30 cellular contexts compared by ENCODE assay signal in genomic region chr10:103454026-103454425, GRCh38. TPM values are rescaled to one million over a fixed set of nuclear protein-coding genes. Genes with fewer than 3 reads are reported as not detected.
DNase-seq lines count a peak whose midpoint lies in the region; ATAC-seq lines count a peak whose summit lies in the region.
"Had no signal": no experiment of that assay in that cellular context is flagged by ENCODE, and none has a peak within 500 bp of the region (broad histone marks: within the 10 kb centered on the region; RNA-seq: fewer than 3 reads in every experiment).

No MANE protein-coding gene starts in this region.

- H3K4me3 Mint-ChIP-seq in activated naive CD4-positive, alpha-beta T cell treated with anti-CD3 and anti-CD28 coated beads, Interleukin-2, amount 10 ng/mL, durations not matched to agents 7 days and 5 days: peak overlapping the region; percentile 99
- no peak overlapping the region for H3K4me3 Mint-ChIP-seq in activated naive CD4-positive, alpha-beta T cell treated with anti-CD3 and anti-CD28 coated beads for 36 hours
- H3K4me3 Mint-ChIP-seq in activated T-helper 17 cell treated with anti-CD3 and anti-CD28 coated beads, Interleukin-2, amount 50 U/mL, for 72 hours: peak overlapping the region; percentile 97
- H3K4me3 Mint-ChIP-seq in stimulated activated effector memory CD8-positive, alpha-beta T cell treated with anti-CD3 and anti-CD28 coated beads, Interleukin-12 subunit alpha, Interleukin-12 subunit beta, amount 100 ng/mL, for 72 hours: peak overlapping the region; percentile 93
- H3K4me3 Mint-ChIP-seq: activated T-cell treated with anti-CD3 and anti-CD28 coated beads, Interleukin-2, amount 50 U/mL, for 24 hours; dendritic cell treated with granulocyte-macrophage colony-stimulating factor and Interleukin-4, amounts not matched to agents 40 ng/mL and 50 ng/mL, for 4 days had no signal

- H3K27me3 Mint-ChIP-seq in activated naive CD4-positive, alpha-beta T cell treated with anti-CD3 and anti-CD28 coated beads, Interleukin-2, amount 10 ng/mL, durations not matched to agents 7 days and 5 days: no peaks in the 10 kb centered on the region
- no peaks in the 10 kb centered on the region for H3K27me3 Mint-ChIP-seq in activated naive CD4-positive, alpha-beta T cell treated with anti-CD3 and anti-CD28 coated beads for 36 hours (ENCODE audit: low read depth)
- no peaks in the 10 kb centered on the region for H3K27me3 Mint-ChIP-seq in activated T-helper 17 cell treated with anti-CD3 and anti-CD28 coated beads, Interleukin-2, amount 50 U/mL, for 72 hours
- H3K27me3 Mint-ChIP-seq: activated T-cell treated with anti-CD3 and anti-CD28 coated beads, Interleukin-2, amount 50 U/mL, for 24 hours; dendritic cell treated with granulocyte-macrophage colony-stimulating factor and Interleukin-4, amounts not matched to agents 40 ng/mL and 50 ng/mL, for 4 days; naive thymus-derived CD4-positive, alpha-beta T cell had no signal

- peaks cover 66% of the 10 kb centered on the region for H3K4me1 Mint-ChIP-seq in activated naive CD4-positive, alpha-beta T cell treated with anti-CD3 and anti-CD28 coated beads, Interleukin-2, amount 10 ng/mL, durations not matched to agents 7 days and 5 days
- H3K4me1 Mint-ChIP-seq in activated naive CD4-positive, alpha-beta T cell treated with anti-CD3 and anti-CD28 coated beads for 36 hours (ENCODE audit: low read depth): peaks cover 26% of the 10 kb centered on the region
- H3K4me1 Mint-ChIP-seq in activated T-helper 17 cell treated with anti-CD3 and anti-CD28 coated beads, Interleukin-2, amount 50 U/mL, for 72 hours: peaks cover 17% of the 10 kb centered on the region
- H3K4me1 Mint-ChIP-seq in stimulated activated effector memory CD8-positive, alpha-beta T cell treated with anti-CD3 and anti-CD28 coated beads, Interleukin-12 subunit alpha, Interleukin-12 subunit beta, amount 100 ng/mL, for 72 hours: peaks cover 49% of the 10 kb centered on the region

- no peak overlapping the region for H3K27ac Mint-ChIP-seq in activated naive CD4-positive, alpha-beta T cell treated with anti-CD3 and anti-CD28 coated beads, Interleukin-2, amount 10 ng/mL, durations not matched to agents 7 days and 5 days
- H3K27ac Mint-ChIP-seq in activated naive CD4-positive, alpha-beta T cell treated with anti-CD3 and anti-CD28 coated beads for 36 hours: no peak overlapping the region
- peak overlapping the region; percentile 22 for H3K27ac Mint-ChIP-seq in activated T-helper 17 cell treated with anti-CD3 and anti-CD28 coated beads, Interleukin-2, amount 50 U/mL, for 72 hours
- H3K27ac Mint-ChIP-seq in stimulated activated effector memory CD8-positive, alpha-beta T cell treated with anti-CD3 and anti-CD28 coated beads, Interleukin-12 subunit alpha, Interleukin-12 subunit beta, amount 100 ng/mL, for 72 hours: peak overlapping the region; percentile 94
- H3K27ac Mint-ChIP-seq: activated T-cell treated with anti-CD3 and anti-CD28 coated beads, Interleukin-2, amount 50 U/mL, for 24 hours; dendritic cell treated with granulocyte-macrophage colony-stimulating factor and Interleukin-4, amounts not matched to agents 40 ng/mL and 50 ng/mL, for 4 days; stimulated activated naive B cell treated with anti-CD40 and anti-IgM and Interleukin-4, amounts not matched to agents 10 μg/mL and 1 μg/mL and 100 μg/mL, for 72 hours had no signal

- H3K36me3 Mint-ChIP-seq in activated naive CD4-positive, alpha-beta T cell treated with anti-CD3 and anti-CD28 coated beads, Interleukin-2, amount 10 ng/mL, durations not matched to agents 7 days and 5 days: peaks cover 26% of the 10 kb centered on the region
- H3K36me3 Mint-ChIP-seq in activated naive CD4-positive, alpha-beta T cell treated with anti-CD3 and anti-CD28 coated beads for 36 hours (ENCODE audit: low read depth): no peaks in the 10 kb centered on the region
- H3K36me3 Mint-ChIP-seq in activated T-helper 17 cell treated with anti-CD3 and anti-CD28 coated beads, Interleukin-2, amount 50 U/mL, for 72 hours (ENCODE audit: low read depth): peaks cover 23% of the 10 kb centered on the region
- peaks cover 18% of the 10 kb centered on the region for H3K36me3 Mint-ChIP-seq in stimulated activated effector memory CD8-positive, alpha-beta T cell treated with anti-CD3 and anti-CD28 coated beads, Interleukin-12 subunit alpha, Interleukin-12 subunit beta, amount 100 ng/mL, for 72 hours

- H3K9me3 Mint-ChIP-seq in activated naive CD4-positive, alpha-beta T cell treated with anti-CD3 and anti-CD28 coated beads, Interleukin-2, amount 10 ng/mL, durations not matched to agents 7 days and 5 days: no peaks in the 10 kb centered on the region
- H3K9me3 Mint-ChIP-seq in activated naive CD4-positive, alpha-beta T cell treated with anti-CD3 and anti-CD28 coated beads for 36 hours: no peaks in the 10 kb centered on the region
- H3K9me3 Mint-ChIP-seq in activated T-helper 17 cell treated with anti-CD3 and anti-CD28 coated beads, Interleukin-2, amount 50 U/mL, for 72 hours: no peaks in the 10 kb centered on the region
- no peaks in the 10 kb centered on the region for H3K9me3 Mint-ChIP-seq in stimulated activated effector memory CD8-positive, alpha-beta T cell treated with anti-CD3 and anti-CD28 coated beads, Interleukin-12 subunit alpha, Interleukin-12 subunit beta, amount 100 ng/mL, for 72 hours
- H3K9me3 Mint-ChIP-seq: activated T-cell treated with anti-CD3 and anti-CD28 coated beads, Interleukin-2, amount 50 U/mL, for 24 hours; dendritic cell treated with granulocyte-macrophage colony-stimulating factor and Interleukin-4, amounts not matched to agents 40 ng/mL and 50 ng/mL, for 4 days; stimulated activated naive B cell treated with anti-CD40 and anti-IgM and Interleukin-4, amounts not matched to agents 10 μg/mL and 1 μg/mL and 100 μg/mL, for 72 hours had no signal

- CTCF ChIA-PET in activated naive CD4-positive, alpha-beta T cell treated with anti-CD3 and anti-CD28 coated beads, Interleukin-2, amount 10 ng/mL, durations not matched to agents 7 days and 5 days (lab: Charles Lee): interaction anchor here (0.7 to 2.1 kb wide), 4 partner anchors 22 to 36 kb away, joined by 3 to 7 read pairs (median 4); no protein-coding TSS in a partner anchor
- CTCF ChIA-PET in activated naive CD4-positive, alpha-beta T cell treated with anti-CD3 and anti-CD28 coated beads for 36 hours (lab: Charles Lee): no interaction called here

- ATAC-seq in activated T-helper 17 cell treated with anti-CD3 and anti-CD28 coated beads, Interleukin-2, amount 50 U/mL, for 72 hours (replicated peaks): no peak
- ATAC-seq in stimulated activated effector memory CD8-positive, alpha-beta T cell treated with anti-CD3 and anti-CD28 coated beads, Interleukin-12 subunit alpha, Interleukin-12 subunit beta, amount 100 ng/mL, for 72 hours: no peak
- ATAC-seq: naive thymus-derived CD4-positive, alpha-beta T cell; Panc1; stimulated activated naive B cell treated with anti-CD40 and anti-IgM and Interleukin-4, amounts not matched to agents 10 μg/mL and 1 μg/mL and 100 μg/mL, for 72 hours had no signal

- no peak for DNase-seq in activated naive CD4-positive, alpha-beta T cell treated with anti-CD3 and anti-CD28 coated beads, Interleukin-2, amount 10 ng/mL, durations not matched to agents 7 days and 5 days
- DNase-seq in activated naive CD4-positive, alpha-beta T cell treated with anti-CD3 and anti-CD28 coated beads for 36 hours: no peak
- no peak for DNase-seq in stimulated activated effector memory CD8-positive, alpha-beta T cell treated with anti-CD3 and anti-CD28 coated beads, Interleukin-12 subunit alpha, Interleukin-12 subunit beta, amount 100 ng/mL, for 72 hours (ENCODE audit: low spot score in 2 of 2)
- DNase-seq in NCI-H526 (lab: John Stamatoyannopoulos, UW) (no peak), DMS153 treated with DMSO at 0.1 percent for 48 hours (lab: John Stamatoyannopoulos, UW; ENCODE audit: unreplicated experiment) (no peak)
- DNase-seq: activated CD4-positive, CD25-positive, alpha-beta regulatory T cell treated with anti-CD3 and anti-CD28 coated beads, Interleukin-2, amount 50 U/mL, for 72 hours; activated CD8-positive, alpha-beta memory T cell treated with anti-CD3 and anti-CD28 coated beads for 24 hours; activated naive CD4-positive, alpha-beta T cell treated with anti-CD3 and anti-CD28 coated beads, Interleukin-2, amount 50 U/mL, for 16 hours; activated T-cell treated with anti-CD3 and anti-CD28 coated beads, Interleukin-2, amount 50 U/mL, for 24 hours; anterior cingulate cortex; BE2C; Calu3; caudate nucleus; EL; HCEC 1CT; left ventricle myocardium inferior; MV-4-11; naive thymus-derived CD4-positive, alpha-beta T cell; NCI-H146; NCI-H510A; ovary; spleen; stimulated activated CD4-positive, alpha-beta T cell treated with anti-CD3 and anti-CD28 coated beads, Interleukin-2, amount 100 ng/mL, for 48 hours; stimulated activated naive B cell treated with anti-CD40 and anti-IgM and Interleukin-4, amounts not matched to agents 10 μg/mL and 1 μg/mL and 100 μg/mL, for 72 hours had no signal

- intact Hi-C loops in activated naive CD4-positive, alpha-beta T cell treated with anti-CD3 and anti-CD28 coated beads for 36 hours (cut with micrococcal nuclease): no loop called here

RNA-seq across cellular contexts. Expression of gene CALHM2, which starts 1.9 kb away (rescaled TPM):
- total RNA-seq in activated naive CD4-positive, alpha-beta T cell treated with anti-CD3 and anti-CD28 coated beads for 36 hours: 1 to 10 TPM; 8.3 to 9.5 TPM
- 10 to 100 TPM; 18.2 to 26.0 TPM for total RNA-seq in activated T-helper 17 cell treated with anti-CD3 and anti-CD28 coated beads, Interleukin-2, amount 50 U/mL, for 72 hours

RNA-seq across cellular contexts. Expression of gene CALHM1, which starts 4.7 kb away (rescaled TPM):
- not detected for total RNA-seq in activated naive CD4-positive, alpha-beta T cell treated with anti-CD3 and anti-CD28 coated beads for 36 hours
- under 1 TPM in 1 of 2 donors, not detected in 1; 0.11 TPM for total RNA-seq in activated T-helper 17 cell treated with anti-CD3 and anti-CD28 coated beads, Interleukin-2, amount 50 U/mL, for 72 hours
- total RNA-seq: A673; Calu3; left ventricle myocardium inferior; naive thymus-derived CD4-positive, alpha-beta T cell; ovary; right atrium auricular region; suprapubic skin had no signal

RNA-seq across cellular contexts. Expression of gene CALHM3, which starts 25.0 kb away (rescaled TPM):
- not detected for total RNA-seq in activated naive CD4-positive, alpha-beta T cell treated with anti-CD3 and anti-CD28 coated beads for 36 hours
- not detected for total RNA-seq in activated T-helper 17 cell treated with anti-CD3 and anti-CD28 coated beads, Interleukin-2, amount 50 U/mL, for 72 hours
- total RNA-seq: A673; Calu3; left ventricle myocardium inferior; naive thymus-derived CD4-positive, alpha-beta T cell; ovary; right atrium auricular region; spleen; suprapubic skin had no signal

RNA-seq across cellular contexts. Expression of gene NEURL1, which starts 39.5 kb away (rescaled TPM):
- total RNA-seq in activated naive CD4-positive, alpha-beta T cell treated with anti-CD3 and anti-CD28 coated beads for 36 hours: 1 to 10 TPM; 1.3 to 1.6 TPM
- 1 to 10 TPM; 2.1 to 3.7 TPM for total RNA-seq in activated T-helper 17 cell treated with anti-CD3 and anti-CD28 coated beads, Interleukin-2, amount 50 U/mL, for 72 hours
- total RNA-seq: Calu3 had no signal

RNA-seq across cellular contexts. Expression of gene PDCD11, which starts 57.6 kb away (rescaled TPM):
- total RNA-seq in activated naive CD4-positive, alpha-beta T cell treated with anti-CD3 and anti-CD28 coated beads for 36 hours: 10 to 100 TPM; 50.1 TPM
- total RNA-seq in activated T-helper 17 cell treated with anti-CD3 and anti-CD28 coated beads, Interleukin-2, amount 50 U/mL, for 72 hours: 10 to 100 TPM; 50.1 to 79.5 TPM

Comparison
In these comparisons a context has a peak if more than half of its experiments do, and no peak if none do; other contexts are left out.
1. H3K27ac Mint-ChIP-seq: peak in activated T-helper 17 cell treated with anti-CD3 and anti-CD28 coated beads, Interleukin-2, amount 50 U/mL, for 72 hours (single experiment) and stimulated activated effector memory CD8-positive, alpha-beta T cell treated with anti-CD3 and anti-CD28 coated beads, Interleukin-12 subunit alpha, Interleukin-12 subunit beta, amount 100 ng/mL, for 72 hours (single experiment); none in activated naive CD4-positive, alpha-beta T cell treated with anti-CD3 and anti-CD28 coated beads, Interleukin-2, amount 10 ng/mL, durations not matched to agents 7 days and 5 days (single experiment) and activated naive CD4-positive, alpha-beta T cell treated with anti-CD3 and anti-CD28 coated beads for 36 hours (single experiment).